ENCODE assay signal across 1 cellular context in the genomic region with DNA sequence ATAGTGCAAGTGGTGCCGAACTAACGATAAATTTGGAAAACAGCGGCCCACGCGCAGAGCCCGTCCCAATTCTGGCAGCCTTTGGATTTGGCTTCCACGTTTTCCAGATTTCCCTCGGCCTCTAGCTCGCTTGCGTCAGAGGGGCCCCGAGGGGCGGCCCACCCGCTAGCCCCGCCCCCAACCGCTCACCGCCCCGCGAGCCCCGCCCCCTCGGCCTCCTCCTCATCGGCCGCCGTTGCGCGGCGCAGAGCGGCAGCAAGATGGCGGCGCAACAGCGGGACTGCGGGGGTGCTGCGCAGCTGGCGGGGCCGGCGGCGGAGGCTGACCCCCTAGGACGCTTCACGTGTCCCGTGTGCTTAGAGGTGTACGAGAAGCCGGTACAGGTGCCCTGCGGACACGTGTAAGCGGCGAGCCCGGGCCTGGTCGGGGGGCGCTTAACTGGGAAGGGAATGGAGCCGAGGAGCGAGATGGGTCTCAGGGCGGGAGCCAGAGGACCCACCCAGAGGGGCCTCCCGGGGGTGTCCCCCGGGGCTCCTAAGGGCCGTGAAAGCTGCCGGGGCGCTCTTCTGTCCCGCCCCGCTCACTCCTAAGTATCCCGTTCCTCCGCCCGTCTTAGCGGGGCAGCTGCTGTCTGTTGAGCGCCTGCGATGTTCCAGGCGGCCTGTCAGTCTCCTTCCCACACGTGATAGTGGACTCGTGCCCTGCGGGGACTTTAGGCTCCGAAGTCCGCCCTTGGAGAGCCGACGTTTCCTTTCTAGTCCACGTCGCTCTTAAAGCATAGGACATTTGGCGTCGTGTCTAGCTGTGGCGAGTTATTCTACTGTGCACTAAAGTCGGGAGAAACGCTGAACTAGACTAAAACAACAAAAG.
A peak's percentile ranks its signal among the peaks of the same experiment; 100 is the strongest.
TF ChIP-seq lines count a peak whose summit lies in the region.

A gene with protein sequence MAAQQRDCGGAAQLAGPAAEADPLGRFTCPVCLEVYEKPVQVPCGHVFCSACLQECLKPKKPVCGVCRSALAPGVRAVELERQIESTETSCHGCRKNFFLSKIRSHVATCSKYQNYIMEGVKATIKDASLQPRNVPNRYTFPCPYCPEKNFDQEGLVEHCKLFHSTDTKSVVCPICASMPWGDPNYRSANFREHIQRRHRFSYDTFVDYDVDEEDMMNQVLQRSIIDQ (plus strand): TSS at position 245 of the 870 bp plus-strand sequence. CDS start 16 bp downstream, at position 261.

TF ChIP-seq in HepG2, 621 proteins besides CTCF, POLR2A, EP300 and RAD21 (continued from another document and continues in another):
- TF ChIP-seq ZHX2 (IDR thresholded peaks at IDR 0.05; ENCODE audit: low read depth), result peak; percentile 89
- TF ChIP-seq ZHX2 (CRISPR knock-in tag; IDR thresholded peaks at IDR 0.05; ENCODE audit: borderline replicate concordance), result no peak
- peak; percentile 63; the same call in 1 of the 2 replicates for TF ChIP-seq ZKSCAN8 (CRISPR knock-in tag; IDR thresholded peaks at IDR 0.05; ENCODE audit: borderline replicate concordance)
- peak; percentile 17 for TF ChIP-seq ZNF589 (CRISPR knock-in tag; conservative IDR thresholded peaks at IDR 0.05)
- peak; percentile 94; the same call in 1 of the 2 replicates for TF ChIP-seq ZNF558 (CRISPR knock-in tag; IDR thresholded peaks at IDR 0.05; ENCODE audit: borderline replicate concordance)
- TF ChIP-seq NRL (CRISPR knock-in tag; IDR thresholded peaks at IDR 0.05; ENCODE audit: borderline replicate concordance), result peak; percentile 84
- TF ChIP-seq MED13 (CRISPR knock-in tag; IDR thresholded peaks at IDR 0.05), result 0 out of 2 replicates have a peak, but pooled peaks have one; percentile 48
- TF ChIP-seq KLF12 (CRISPR knock-in tag; IDR thresholded peaks at IDR 0.05; ENCODE audit: borderline replicate concordance), result peak; percentile 72; the same call in 1 of the 2 replicates
- TF ChIP-seq GABPB1 (CRISPR knock-in tag; IDR thresholded peaks at IDR 0.05), result peak; percentile 79
- peak; percentile 92 for TF ChIP-seq ZNF124 (CRISPR knock-in tag; IDR thresholded peaks at IDR 0.05)
- TF ChIP-seq ZNF292 (CRISPR knock-in tag; IDR thresholded peaks at IDR 0.05; ENCODE audit: borderline replicate concordance, low read depth), result no peak; the same call in 1 of the 2 replicates
- TF ChIP-seq ZBTB42 (CRISPR knock-in tag; IDR thresholded peaks at IDR 0.05), result no peak
- TF ChIP-seq SMAD1 (CRISPR knock-in tag; IDR thresholded peaks at IDR 0.05; ENCODE audit: borderline replicate concordance, low read depth), result peak; percentile 83; the same call in 1 of the 2 replicates
- peak; percentile 66 for TF ChIP-seq ZNF503 (CRISPR knock-in tag; IDR thresholded peaks at IDR 0.05)
- peak; percentile 48 for TF ChIP-seq MED1 (CRISPR knock-in tag; IDR thresholded peaks at IDR 0.05)
- TF ChIP-seq ATM (IDR thresholded peaks at IDR 0.05; ENCODE audit: borderline replicate concordance), result no peak
- 0 out of 2 replicates have a peak, but pooled peaks have one; percentile 10 for TF ChIP-seq HMG20B (CRISPR knock-in tag; conservative IDR thresholded peaks at IDR 0.05)
- TF ChIP-seq RELA (CRISPR knock-in tag; IDR thresholded peaks at IDR 0.05), result 0 out of 2 replicates have a peak, but pooled peaks have one; percentile 20
- peak; percentile 52 for TF ChIP-seq ZEB1 (IDR thresholded peaks at IDR 0.05; ENCODE audit: insufficient replicate concordance, low read depth)
- peak; percentile 73; the same call in 1 of the 2 replicates for TF ChIP-seq KDM3A (CRISPR knock-in tag; IDR thresholded peaks at IDR 0.05; ENCODE audit: low read depth)
- TF ChIP-seq ZNF30 (CRISPR knock-in tag; IDR thresholded peaks at IDR 0.05), result no peak
- peak; percentile 70 for TF ChIP-seq ZNF501 (CRISPR knock-in tag; IDR thresholded peaks at IDR 0.05)
- TF ChIP-seq ZNF850 (CRISPR knock-in tag; conservative IDR thresholded peaks at IDR 0.05), result 0 out of 2 replicates have a peak, but pooled peaks have one; percentile 37
- TF ChIP-seq, protein P1, sequence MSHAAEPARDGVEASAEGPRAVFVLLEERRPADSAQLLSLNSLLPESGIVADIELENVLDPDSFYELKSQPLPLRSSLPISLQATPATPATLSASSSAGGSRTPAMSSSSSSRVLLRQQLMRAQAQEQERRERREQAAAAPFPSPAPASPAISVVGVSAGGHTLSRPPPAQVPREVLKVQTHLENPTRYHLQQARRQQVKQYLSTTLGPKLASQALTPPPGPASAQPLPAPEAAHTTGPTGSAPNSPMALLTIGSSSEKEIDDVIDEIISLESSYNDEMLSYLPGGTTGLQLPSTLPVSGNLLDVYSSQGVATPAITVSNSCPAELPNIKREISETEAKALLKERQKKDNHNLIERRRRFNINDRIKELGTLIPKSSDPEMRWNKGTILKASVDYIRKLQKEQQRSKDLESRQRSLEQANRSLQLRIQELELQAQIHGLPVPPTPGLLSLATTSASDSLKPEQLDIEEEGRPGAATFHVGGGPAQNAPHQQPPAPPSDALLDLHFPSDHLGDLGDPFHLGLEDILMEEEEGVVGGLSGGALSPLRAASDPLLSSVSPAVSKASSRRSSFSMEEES (CRISPR knock-in tag; IDR thresholded peaks at IDR 0.05), result peak; percentile 68
- TF ChIP-seq, protein P2, sequence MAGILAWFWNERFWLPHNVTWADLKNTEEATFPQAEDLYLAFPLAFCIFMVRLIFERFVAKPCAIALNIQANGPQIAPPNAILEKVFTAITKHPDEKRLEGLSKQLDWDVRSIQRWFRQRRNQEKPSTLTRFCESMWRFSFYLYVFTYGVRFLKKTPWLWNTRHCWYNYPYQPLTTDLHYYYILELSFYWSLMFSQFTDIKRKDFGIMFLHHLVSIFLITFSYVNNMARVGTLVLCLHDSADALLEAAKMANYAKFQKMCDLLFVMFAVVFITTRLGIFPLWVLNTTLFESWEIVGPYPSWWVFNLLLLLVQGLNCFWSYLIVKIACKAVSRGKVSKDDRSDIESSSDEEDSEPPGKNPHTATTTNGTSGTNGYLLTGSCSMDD (CRISPR knock-in tag; IDR thresholded peaks at IDR 0.05), result no peak
- peak; percentile 2; the same call in 1 of the 2 replicates for TF ChIP-seq ZBTB39 (CRISPR knock-in tag; IDR thresholded peaks at IDR 0.05)
- peak; percentile 81; the same call in 1 of the 2 replicates for TF ChIP-seq TBX2 (CRISPR knock-in tag; IDR thresholded peaks at IDR 0.05; ENCODE audit: borderline replicate concordance)
- TF ChIP-seq ZSCAN31 (CRISPR knock-in tag; IDR thresholded peaks at IDR 0.05; ENCODE audit: low read depth), result no peak; the same call in 1 of the 2 replicates
- no peak; the same call in 1 of the 2 replicates for TF ChIP-seq ZNF567 (CRISPR knock-in tag; IDR thresholded peaks at IDR 0.05; ENCODE audit: borderline replicate concordance)
- peak; percentile 75 for TF ChIP-seq ZNF580 (CRISPR knock-in tag; IDR thresholded peaks at IDR 0.05; ENCODE audit: borderline replicate concordance, low read depth)
- 0 out of 2 replicates have a peak, but pooled peaks have one; percentile 26 for TF ChIP-seq YEATS2 (CRISPR knock-in tag; IDR thresholded peaks at IDR 0.05; ENCODE audit: borderline replicate concordance)
- peak; percentile 79; the same call in 1 of the 2 replicates for TF ChIP-seq ZNF138 (CRISPR knock-in tag; IDR thresholded peaks at IDR 0.05; ENCODE audit: low read depth)
- peak; percentile 92 for TF ChIP-seq ZFX (CRISPR knock-in tag; IDR thresholded peaks at IDR 0.05; ENCODE audit: low read depth)
- peak; percentile 77 for TF ChIP-seq XRCC5 (optimal IDR thresholded peaks at IDR 0.05; ENCODE audit: low read length)
- no peak for TF ChIP-seq SP1 (IDR thresholded peaks at IDR 0.05)
- peak; percentile 95 for TF ChIP-seq SP1 (CRISPR knock-in tag; IDR thresholded peaks at IDR 0.05)
- peak; percentile 32; the same call in 1 of the 2 replicates for TF ChIP-seq CENPT (CRISPR knock-in tag; IDR thresholded peaks at IDR 0.05; ENCODE audit: low read depth)
- TF ChIP-seq NFE2L2 (IDR thresholded peaks at IDR 0.05; ENCODE audit: low read length), result no peak
- TF ChIP-seq ADNP (CRISPR knock-in tag; IDR thresholded peaks at IDR 0.05), result 0 out of 2 replicates have a peak, but pooled peaks have one; percentile 2
- peak; percentile 40; the same call in 1 of the 2 replicates for TF ChIP-seq RCOR2 (CRISPR knock-in tag; IDR thresholded peaks at IDR 0.05)
- no peak for TF ChIP-seq GTF2F1 (IDR thresholded peaks at IDR 0.05; ENCODE audit: low read length)
- TF ChIP-seq ZNF749 (CRISPR knock-in tag; IDR thresholded peaks at IDR 0.05; ENCODE audit: borderline replicate concordance), result no peak; the same call in 1 of the 2 replicates
- TF ChIP-seq SKI (IDR thresholded peaks at IDR 0.05; ENCODE audit: partially characterized antibody), result peak; percentile 44
- TF ChIP-seq ATAD3A (CRISPR knock-in tag; IDR thresholded peaks at IDR 0.05), result 0 out of 2 replicates have a peak, but pooled peaks have one; percentile 61
- TF ChIP-seq ZNF768 (CRISPR knock-in tag; IDR thresholded peaks at IDR 0.05), result peak; percentile 86
- peak; percentile 91 for TF ChIP-seq ZNF235 (CRISPR knock-in tag; IDR thresholded peaks at IDR 0.05; ENCODE audit: borderline replicate concordance)
- TF ChIP-seq ZMYM3 (CRISPR knock-in tag; IDR thresholded peaks at IDR 0.05), result peak; percentile 94
- peak; percentile 62; the same call in 1 of the 2 replicates for TF ChIP-seq ZNF841 (CRISPR knock-in tag; IDR thresholded peaks at IDR 0.05; ENCODE audit: borderline replicate concordance)
- no peak for TF ChIP-seq FOXA1 (IDR thresholded peaks at IDR 0.05)
- 0 out of 2 replicates have a peak, but pooled peaks have one; percentile 37 for TF ChIP-seq FOXA1 (CRISPR knock-in tag; IDR thresholded peaks at IDR 0.05)
- peak; percentile 52; the same call in 1 of the 2 replicates for TF ChIP-seq ISX (CRISPR knock-in tag; conservative IDR thresholded peaks at IDR 0.05)
- peak; percentile 54; the same call in 1 of the 2 replicates for TF ChIP-seq HOXD1 (CRISPR knock-in tag; IDR thresholded peaks at IDR 0.05)
